Comparison of ENCODE assay signal across 9 cellular contexts in the genomic region with DNA sequence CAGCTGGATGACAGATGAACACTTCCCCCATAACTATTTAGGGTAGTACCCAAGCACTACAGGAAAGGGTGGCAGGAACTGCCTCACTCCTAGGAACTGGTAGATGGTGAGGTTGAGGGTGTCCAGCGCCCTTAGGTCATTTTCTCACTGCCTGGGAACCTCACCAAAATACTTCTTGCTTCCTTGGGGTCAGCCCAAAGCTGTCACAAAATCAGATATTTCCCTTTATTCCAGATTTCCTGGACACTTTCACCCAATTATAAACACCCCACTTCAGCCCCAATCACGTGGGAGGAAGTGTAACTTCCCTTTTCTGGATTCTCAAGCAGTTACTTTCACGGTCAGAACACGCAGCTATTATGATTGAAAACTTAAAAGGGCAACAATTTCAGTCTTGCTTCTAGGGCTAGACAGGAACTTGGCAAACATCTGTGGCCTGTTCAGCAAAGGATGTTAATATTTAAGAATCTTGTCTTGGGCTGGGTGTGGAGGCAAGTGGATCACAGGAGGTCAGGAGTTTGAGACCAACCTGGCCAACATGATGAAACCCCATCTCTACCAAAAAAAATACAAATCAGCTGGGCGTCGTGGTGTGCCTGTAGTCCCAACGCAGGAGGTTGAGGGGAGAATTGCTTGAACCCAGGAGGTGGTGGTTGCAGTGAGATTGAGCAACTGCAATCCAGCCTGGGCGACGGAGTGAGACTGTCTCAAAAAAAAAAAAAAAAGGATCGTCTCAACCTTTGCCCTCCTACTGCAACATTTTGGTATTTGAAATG. TPM values are rescaled to one million over a fixed set of nuclear protein-coding genes. Genes with fewer than 3 reads are reported as not detected.
DNase-seq lines count a peak whose midpoint lies in the region; ATAC-seq, FAIRE-seq and TF ChIP-seq lines count a peak whose summit lies in the region.
"Had no signal": no experiment of that assay in that cellular context is flagged by ENCODE, and none has a peak within 500 bp of the region (broad histone marks: within the 10 kb centered on the region; RNA-seq: fewer than 3 reads in every experiment).

No MANE protein-coding gene starts in this region.

- TF ChIP-seq RAD21 in K562 (CRISPR knock-in tag; conservative IDR thresholded peaks at IDR 0.05 in 1 of 2, IDR thresholded peaks at IDR 0.05 in 1 of 2): no peak; a peak in 3 of 4 replicates

- peaks cover 51% of the 10 kb centered on the region for H3K79me2 ChIP-seq in K562 (ENCODE audit: control insufficient read depth, insufficient read depth, low read length)

- ATAC-seq in K562: peak; percentile 1
- ATAC-seq in left lobe of liver: no peak
- no peak for ATAC-seq in GM19467 (IDR thresholded peaks at IDR 0.05; ENCODE audit: unreplicated experiment)
- ATAC-seq in HG03045 (IDR thresholded peaks at IDR 0.05; ENCODE audit: unreplicated experiment): no peak
- no peak for ATAC-seq in HG02642 (IDR thresholded peaks at IDR 0.05; ENCODE audit: poor library complexity, unreplicated experiment)

- TF ChIP-seq EP300 in K562 (IDR thresholded peaks at IDR 0.05; ENCODE audit: low read length): no peak; the same call in 1 of the 2 replicates

- CTCF ChIA-PET in Caco-2 (lab: Charles Lee) (interaction anchor here (1.2 to 1.3 kb wide), 2 partner anchors 14 to 118 kb away, joined by 3 read pairs; no protein-coding TSS in a partner anchor), K562 (lab: Yijun Ruan, JAX; ENCODE audit: low intra/inter-chr PET ratio) (no interaction called here)

- H3K4me1 Mint-ChIP-seq in Caco-2 (ENCODE audit: low read depth, unreplicated experiment): peaks cover 7% of the 10 kb centered on the region

- no peak for TF ChIP-seq CTCF in Caco-2 (IDR thresholded peaks at IDR 0.05; ENCODE audit: insufficient read depth in 1 of 2, low read depth in 1 of 2, low read length in 1 of 2, severe bottlenecking in 1 of 2, unreplicated experiment in 1 of 2)
- TF ChIP-seq CTCF in NB4 (IDR thresholded peaks at IDR 0.05; ENCODE audit: low read depth, low read length): no peak
- TF ChIP-seq CTCF in K562 (IDR thresholded peaks at IDR 0.05 in 2 of 3, conservative IDR thresholded peaks at IDR 0.05 in 1 of 3; ENCODE audit: insufficient read depth in 2 of 3, low read depth in 1 of 3, low read length in 3 of 3): no peak

- H3K27ac ChIP-seq in K562 (ENCODE audit: extremely low read depth, low read depth, low read length) (peak overlapping the region; percentile 42; the same call in 2 of the 3 replicates), temporal lobe (ENCODE audit: low read depth, low read length) (peak overlapping the region; percentile 95)

- POLR2A ChIA-PET in Caco-2 (lab: Charles Lee) (interaction anchor here (1.6 kb wide), 1 partner anchor 9 kb away, joined by 6 read pairs; no protein-coding TSS in a partner anchor), K562 (lab: Yijun Ruan, JAX) (interaction anchor here (0.6 to 11.8 kb wide), 28 partner anchors 8 to 181 kb away, joined by 3 to 327 read pairs (median 6); a partner anchor contains a TSS)

- in situ Hi-C loops in K562 (cut with MboI): no loop called here

- peak overlapping the region; percentile 19 for H3K27ac Mint-ChIP-seq in Caco-2 (ENCODE audit: unreplicated experiment)

- H3K4me1 ChIP-seq in Caco-2: peaks cover 30% of the 10 kb centered on the region
- H3K4me1 ChIP-seq in K562 (replicated peaks in 1 of 2; ENCODE audit: control insufficient read depth in 2 of 2, insufficient read depth in 2 of 2, low read length in 2 of 2): peaks cover 39 to 45% of the 10 kb centered on the region in 2 experiments

- H3K27me3 Mint-ChIP-seq in Caco-2 (ENCODE audit: insufficient read depth, unreplicated experiment): no peaks in the 10 kb centered on the region

- H3K27me3 ChIP-seq in Caco-2 (replicated peaks; ENCODE audit: control insufficient read depth, insufficient read depth, low read length): no peaks in the 10 kb centered on the region
- no peaks in the 10 kb centered on the region for H3K27me3 ChIP-seq in K562 (ENCODE audit: control insufficient read depth in 2 of 2, insufficient read depth in 2 of 2, low read length in 2 of 2)

- no peak overlapping the region for H2AFZ ChIP-seq in K562 (ENCODE audit: low read depth, low read length)

- intact Hi-C loops in Caco-2 (cut with micrococcal nuclease; ENCODE audit: unreplicated experiment): no loop called here
- intact Hi-C loops in K562 (cut with micrococcal nuclease): no loop called here

- no peak overlapping the region for H3K4me3 Mint-ChIP-seq in Caco-2 (ENCODE audit: unreplicated experiment)

- DNase-seq in Caco-2 (peak in 1 of 2 experiments; percentile 21), NB4 (ENCODE audit: low read depth) (peak; percentile 85), K562 (ENCODE audit: extremely low read depth in 1 of 4, low spot score in 3 of 4) (peak in 1 of 4 experiments; percentile 58), left lobe of liver (ENCODE audit: low spot score) (peak; percentile 48)

- no TSS peak for BruUV-seq in Caco-2 (replicated peaks; lab: Mats Ljungman, UMichigan)
- no TSS peak for BruUV-seq in K562 (replicated peaks; lab: Mats Ljungman, UMichigan)

- H3K36me3 ChIP-seq in Caco-2 (ENCODE audit: control insufficient read depth, insufficient read depth, low read length) (peaks cover 10% of the 10 kb centered on the region), K562 (ENCODE audit: control insufficient read depth, insufficient read depth, low read length) (peaks cover 39% of the 10 kb centered on the region)

- H3K36me3 Mint-ChIP-seq in Caco-2 (ENCODE audit: insufficient read depth, unreplicated experiment): peaks cover 84% of the 10 kb centered on the region

- TF ChIP-seq POLR2A in NB4 (IDR thresholded peaks at IDR 0.05; ENCODE audit: extremely low read depth, insufficient read length) (no peak), K562 (conservative IDR thresholded peaks at IDR 0.05) (peak; percentile 92; the same call in 1 of the 2 replicates)

- peak overlapping the region; percentile 96 for H3K4me2 ChIP-seq in K562 (ENCODE audit: insufficient read depth, low read length)

- H3K4me3 ChIP-seq in Caco-2 (ENCODE audit: low read depth, low read length) (no peak overlapping the region), NB4 (ENCODE audit: low read depth, low read length) (no peak overlapping the region), K562 (no peak overlapping the region)

- WGBS in K562 (ENCODE audit: insufficient coverage, low coverage, missing lambda C conversion rate): 16% methylated on average over 7 of the region's 10 CpGs

- H3K9me1 ChIP-seq in K562 (ENCODE audit: control insufficient read depth, insufficient read depth, low read length): peaks cover 6% of the 10 kb centered on the region

- 0 out of 4 replicates have a peak overlapping the region, but pooled peaks of 1 of the 2 experiments have one; percentile 1 for H3K9ac ChIP-seq in K562 (ENCODE audit: insufficient read depth in 1 of 2, low read depth in 2 of 2, low read length in 2 of 2)

- H3K9me3 Mint-ChIP-seq in Caco-2 (ENCODE audit: unreplicated experiment): no peaks in the 10 kb centered on the region

- peak; percentile 61 for FAIRE-seq in K562 (lab: Jason Lieb, UNC)
- FAIRE-seq: endometrium had no signal

- no peaks in the 10 kb centered on the region for H3K9me3 ChIP-seq in Caco-2
- no peaks in the 10 kb centered on the region for H3K9me3 ChIP-seq in K562 (replicated peaks; ENCODE audit: control insufficient read depth, insufficient read depth, low read depth, low read length)

- H4K20me1 ChIP-seq in K562 (replicated peaks; ENCODE audit: control insufficient read depth, insufficient read depth, low read length): peaks cover 43% of the 10 kb centered on the region

RNA-seq across cellular contexts. Expression of a gene that starts 4.0 kb away (rescaled TPM):
- 1,282 and 1,565 TPM in 2 replicates for total RNA-seq in Caco-2 (2022)
- total RNA-seq in K562 (2011; cell fraction: chromatin; rRNA removed; ENCODE audit: low replicate concordance): 340 and 424 TPM in 2 replicates
- 235 and 254 TPM in 2 replicates for total RNA-seq in K562 (2011; cell fraction: nucleolus; rRNA removed)
- 466 and 809 TPM in 2 replicates for total RNA-seq in K562 (2011; cell fraction: nucleoplasm; rRNA removed)
- total RNA-seq in K562 (2014; rRNA removed): 542 and 714 TPM in 2 replicates
- 854 and 941 TPM in 2 replicates for total RNA-seq in K562 (2014; rRNA removed; fragmentation: Illumina TruSeq; extraction: Trizol)
- total RNA-seq in K562 (2015; rRNA removed; fragmentation: Illumina TruSeq; extraction: Trizol): 794 and 802 TPM in 2 replicates
- 1,987 and 1,991 TPM in 2 replicates for total RNA-seq in K562 (2021)
- polyA plus RNA-seq in K562 (2011; rRNA removed): 692 and 749 TPM in 2 replicates
- 753 and 1,113 TPM in 2 replicates for polyA plus RNA-seq in K562 (2011; cell fraction: cytosol; rRNA removed)
- polyA plus RNA-seq in K562 (2011; cell fraction: nucleus; rRNA removed): 360 and 464 TPM in 2 replicates
- 2,840 and 5,114 TPM in 2 replicates for polyA plus RNA-seq in K562 (2012)
- 2,369 and 3,146 TPM in 2 replicates for polyA plus RNA-seq in K562 (2014; fragmentation: Illumina TruSeq; extraction: Trizol)
- 100 to 1,000 TPM; 370 to 426 TPM for polyA plus RNA-seq in K562 (2014; fragmentation: Nextera tagmentation; extraction: Ambion mirVana)
- polyA plus RNA-seq in K562 (2014; rRNA removed): 1,104 and 1,916 TPM in 2 replicates
- 797 and 971 TPM in 2 replicates for polyA minus RNA-seq in K562 (2011; rRNA and poly(A)+ RNA removed)
- 687 and 1,035 TPM in 2 replicates for polyA minus RNA-seq in K562 (2011; cell fraction: cytosol; rRNA and poly(A)+ RNA removed)
- polyA minus RNA-seq in K562 (2011; cell fraction: nucleus; rRNA and poly(A)+ RNA removed): 101 and 228 TPM in 2 replicates
- total RNA-seq in left lobe of liver: 938 TPM
- total RNA-seq in temporal lobe: 649 TPM

RNA-seq across cellular contexts. Expression of a gene that starts 13.3 kb away (rescaled TPM):
- total RNA-seq in Caco-2 (2022) (4.7 and 6.7 TPM in 2 replicates), K562 (2014; rRNA removed) (0.36 and 0.61 TPM in 2 replicates), K562 (2014; rRNA removed; fragmentation: Illumina TruSeq; extraction: Trizol) (0.35 and 0.40 TPM in 2 replicates), K562 (2015; rRNA removed; fragmentation: Illumina TruSeq; extraction: Trizol) (0.07 and 0.11 TPM in 2 replicates), K562 (2021) (0.85 and 1.0 TPM in 2 replicates), left lobe of liver (0.63 TPM), temporal lobe (0.49 TPM)
- total RNA-seq in K562 (2011; cell fraction: chromatin; rRNA removed; ENCODE audit: low replicate concordance): 4.5 and 6.1 TPM in 2 replicates
- 4.7 and 5.5 TPM in 2 replicates for total RNA-seq in K562 (2011; cell fraction: nucleolus; rRNA removed)
- total RNA-seq in K562 (2011; cell fraction: nucleoplasm; rRNA removed): 4.4 and 5.5 TPM in 2 replicates
- polyA plus RNA-seq in K562 (2011; rRNA removed) (0.22 and 0.49 TPM in 2 replicates), K562 (2014; fragmentation: Illumina TruSeq; extraction: Trizol) (0.73 and 0.86 TPM in 2 replicates), K562 (2014; fragmentation: Nextera tagmentation; extraction: Ambion mirVana) (under 1 TPM; 0.27 to 0.62 TPM), K562 (2014; rRNA removed) (1.3 TPM in 2 replicates)
- polyA plus RNA-seq in K562 (2011; cell fraction: cytosol; rRNA removed): 0.15 and 0.35 TPM in 2 replicates
- polyA plus RNA-seq in K562 (2011; cell fraction: nucleus; rRNA removed): 1.4 and 1.9 TPM in 2 replicates
- 1.0 and 15.0 TPM in 2 replicates for polyA plus RNA-seq in K562 (2012)
- 0.28 and 0.66 TPM in 2 replicates for polyA minus RNA-seq in K562 (2011; rRNA and poly(A)+ RNA removed)
- not detected in 2 replicates for polyA minus RNA-seq in K562 (2011; cell fraction: cytosol; rRNA and poly(A)+ RNA removed)
- polyA minus RNA-seq in K562 (2011; cell fraction: nucleus; rRNA and poly(A)+ RNA removed): 0.67 and 2.3 TPM in 2 replicates

RNA-seq across cellular contexts. Expression of a gene that starts 46.1 kb away (rescaled TPM):
- total RNA-seq in Caco-2 (2022) (8.3 and 10.6 TPM in 2 replicates), K562 (2014; rRNA removed) (17.6 and 19.8 TPM in 2 replicates), K562 (2014; rRNA removed; fragmentation: Illumina TruSeq; extraction: Trizol) (2.0 and 3.7 TPM in 2 replicates), K562 (2015; rRNA removed; fragmentation: Illumina TruSeq; extraction: Trizol) (8.9 and 10.3 TPM in 2 replicates), K562 (2021) (42.6 and 46.2 TPM in 2 replicates), left lobe of liver (4.0 TPM), temporal lobe (3.7 TPM)
- total RNA-seq in K562 (2011; cell fraction: chromatin; rRNA removed; ENCODE audit: low replicate concordance): 21.2 and 46.4 TPM in 2 replicates
- 27.3 and 33.0 TPM in 2 replicates for total RNA-seq in K562 (2011; cell fraction: nucleolus; rRNA removed)
- total RNA-seq in K562 (2011; cell fraction: nucleoplasm; rRNA removed): 19.3 and 24.0 TPM in 2 replicates
- polyA plus RNA-seq in K562 (2011; rRNA removed) (15.5 and 17.7 TPM in 2 replicates), K562 (2014; fragmentation: Illumina TruSeq; extraction: Trizol) (25.1 and 31.8 TPM in 2 replicates), K562 (2014; fragmentation: Nextera tagmentation; extraction: Ambion mirVana) (under 1 TPM; 0.15 to 0.25 TPM), K562 (2014; rRNA removed) (28.2 and 29.7 TPM in 2 replicates)
- 18.3 and 41.7 TPM in 2 replicates for polyA plus RNA-seq in K562 (2011; cell fraction: cytosol; rRNA removed)
- polyA plus RNA-seq in K562 (2011; cell fraction: nucleus; rRNA removed): 25.8 and 42.6 TPM in 2 replicates
- 15.9 and 29.1 TPM in 2 replicates for polyA plus RNA-seq in K562 (2012)
- 6.1 and 11.2 TPM in 2 replicates for polyA minus RNA-seq in K562 (2011; rRNA and poly(A)+ RNA removed)
- polyA minus RNA-seq in K562 (2011; cell fraction: cytosol; rRNA and poly(A)+ RNA removed): 22.8 and 26.0 TPM in 2 replicates
- 13.3 and 13.9 TPM in 2 replicates for polyA minus RNA-seq in K562 (2011; cell fraction: nucleus; rRNA and poly(A)+ RNA removed)
